In genomic region chr17:76715462-76715830, GRCh38 we compare ENCODE assay signal across 7 cellular contexts. TPM values are rescaled to one million over a fixed set of nuclear protein-coding genes. Genes with fewer than 3 reads are reported as not detected.
DNase-seq lines count a peak whose midpoint lies in the region; TF ChIP-seq lines count a peak whose summit lies in the region.
"Had no signal": no experiment of that assay in that cellular context is flagged by ENCODE, and none has a peak within 500 bp of the region (broad histone marks: within the 10 kb centered on the region; RNA-seq: fewer than 3 reads in every experiment).

No MANE protein-coding gene starts in this region.

- no peaks in the 10 kb centered on the region for H3K27me3 Mint-ChIP-seq in activated CD4-positive, alpha-beta T cell treated with anti-CD3 and anti-CD28 coated beads, Interleukin-2, amount 10 ng/mL, durations not matched to agents 7 days and 5 days

- WGBS in esophagus muscularis mucosa = 73% methylated on average over 2 of the region's 2 CpGs

- H3K4me3 Mint-ChIP-seq in activated CD4-positive, alpha-beta T cell treated with anti-CD3 and anti-CD28 coated beads, Interleukin-2, amount 10 ng/mL, durations not matched to agents 7 days and 5 days = no peak overlapping the region
- H3K4me3 Mint-ChIP-seq: H9 had no signal

- no peaks in the 10 kb centered on the region for H3K9me3 Mint-ChIP-seq in activated CD4-positive, alpha-beta T cell treated with anti-CD3 and anti-CD28 coated beads, Interleukin-2, amount 10 ng/mL, durations not matched to agents 7 days and 5 days
- H3K9me3 Mint-ChIP-seq: H9 had no signal

- H3K27ac ChIP-seq in esophagus muscularis mucosa (replicated peaks in 1 of 4) (peak overlapping the region; percentile 52 to 74 (median 68)), stomach smooth muscle (ENCODE audit: low read length) (peak overlapping the region; percentile 79)

- H3K4me1 ChIP-seq in esophagus muscularis mucosa (peaks cover 49 to 66% (median 52%) of the 10 kb centered on the region in 4 donors), stomach smooth muscle (ENCODE audit: control insufficient read depth, insufficient read depth, low read length) (peaks cover 34% of the 10 kb centered on the region)

- H3K9me3 ChIP-seq in esophagus muscularis mucosa (no peaks in the 10 kb centered on the region), stomach smooth muscle (ENCODE audit: control insufficient read depth in 2 of 2, low read length in 2 of 2) (no peaks in the 10 kb centered on the region)

- peaks cover 49 to 76% (median 73%) of the 10 kb centered on the region in 4 donors for H3K36me3 ChIP-seq in esophagus muscularis mucosa
- H3K36me3 ChIP-seq in stomach smooth muscle (ENCODE audit: control insufficient read depth in 2 of 2, insufficient read depth in 2 of 2, low read length in 2 of 2) = peaks cover 42 to 62% of the 10 kb centered on the region in 2 donors

- H3K27ac Mint-ChIP-seq in activated CD4-positive, alpha-beta T cell treated with anti-CD3 and anti-CD28 coated beads, Interleukin-2, amount 10 ng/mL, durations not matched to agents 7 days and 5 days = peak overlapping the region; percentile 77

- no peak for TF ChIP-seq EP300 in esophagus muscularis mucosa (IDR thresholded peaks at IDR 0.05)

- peaks cover 46% of the 10 kb centered on the region for H3K36me3 Mint-ChIP-seq in activated CD4-positive, alpha-beta T cell treated with anti-CD3 and anti-CD28 coated beads, Interleukin-2, amount 10 ng/mL, durations not matched to agents 7 days and 5 days (ENCODE audit: low read depth)

- no peak for TF ChIP-seq POLR2A in esophagus muscularis mucosa (IDR thresholded peaks at IDR 0.05; ENCODE audit: low read depth)

- CTCF ChIA-PET in activated CD4-positive, alpha-beta T cell treated with anti-CD3 and anti-CD28 coated beads, Interleukin-2, amount 10 ng/mL, durations not matched to agents 7 days and 5 days (lab: Charles Lee) = interaction anchor here (0.7 to 4.0 kb wide), 3 partner anchors 7 to 210 kb away, joined by 3 to 24 read pairs (median 13); no protein-coding TSS in a partner anchor

- H3K27me3 ChIP-seq in esophagus muscularis mucosa = no peaks in the 10 kb centered on the region
- no peaks in the 10 kb centered on the region for H3K27me3 ChIP-seq in stomach smooth muscle (ENCODE audit: control insufficient read depth in 1 of 2, insufficient read depth in 2 of 2, low read length in 2 of 2)

- H3K4me1 Mint-ChIP-seq in activated CD4-positive, alpha-beta T cell treated with anti-CD3 and anti-CD28 coated beads, Interleukin-2, amount 10 ng/mL, durations not matched to agents 7 days and 5 days = peaks cover 56% of the 10 kb centered on the region

- TF ChIP-seq CTCF in esophagus muscularis mucosa (IDR thresholded peaks at IDR 0.05) = no peak

- no peak overlapping the region for H3K4me3 ChIP-seq in esophagus muscularis mucosa
- no peak overlapping the region for H3K4me3 ChIP-seq in stomach smooth muscle (ENCODE audit: low read length in 2 of 2)

- intact Hi-C loops in esophagus muscularis mucosa (cut with DNase I) = loop anchor here (5.0 to 10.0 kb wide), 2 partner anchors 33 to 161 kb away; no protein-coding TSS in a partner anchor

- H3K9ac ChIP-seq in stomach smooth muscle (ENCODE audit: low read length in 2 of 2) = peak overlapping the region in 1 of 2 donors; percentile 31

- POLR2A ChIA-PET in activated CD4-positive, alpha-beta T cell treated with anti-CD3 and anti-CD28 coated beads, Interleukin-2, amount 10 ng/mL, durations not matched to agents 7 days and 5 days (lab: Charles Lee) = interaction anchor here (1.1 kb wide), 1 partner anchor 10 kb away, joined by 4 read pairs; no protein-coding TSS in a partner anchor

- DNase-seq in activated CD4-positive, alpha-beta T cell treated with anti-CD3 and anti-CD28 coated beads, Interleukin-2, amount 10 ng/mL, durations not matched to agents 7 days and 5 days = no peak
- DNase-seq in activated CD4-positive, alpha-beta T cell treated with anti-CD3 and anti-CD28 coated beads, Interleukin-2, amount 50 U/mL, for 48 hours = no peak
- DNase-seq in esophagus muscularis mucosa (ENCODE audit: extremely low spot score) = no peak
- DNase-seq in stimulated activated naive CD4-positive, alpha-beta T cell treated with Interleukin-2 at 50 U/mL for 16 hours (lab: John Stamatoyannopoulos, UW) = no peak
- no peak for DNase-seq in activated CD4-positive, CD25-positive, alpha-beta regulatory T cell treated with anti-CD3 and anti-CD28 coated beads, Interleukin-2, amount 50 U/mL, for 72 hours

RNA-seq across cellular contexts. Expression of gene MXRA7, which starts 4.7 kb away (rescaled TPM):
- total RNA-seq in activated CD4-positive, alpha-beta T cell treated with anti-CD3 and anti-CD28 coated beads, Interleukin-2, amount 10 ng/mL, durations not matched to agents 7 days and 5 days = 10 to 100 TPM; 25.7 to 27.3 TPM
- total RNA-seq in esophagus muscularis mucosa = 100 to 1,000 TPM; 405 to 422 (median 411) TPM

RNA-seq across cellular contexts. Expression of gene JMJD6, which starts 11.0 kb away (rescaled TPM):
- total RNA-seq in activated CD4-positive, alpha-beta T cell treated with anti-CD3 and anti-CD28 coated beads, Interleukin-2, amount 10 ng/mL, durations not matched to agents 7 days and 5 days = 10 to 100 TPM; 42.9 to 51.3 TPM
- 10 to 100 TPM; 29.5 to 54.5 (median 49.5) TPM for total RNA-seq in esophagus muscularis mucosa

RNA-seq across cellular contexts. Expression of gene METTL23, which starts 11.2 kb away (rescaled TPM):
- 10 to 100 TPM; 33.0 to 35.7 TPM for total RNA-seq in activated CD4-positive, alpha-beta T cell treated with anti-CD3 and anti-CD28 coated beads, Interleukin-2, amount 10 ng/mL, durations not matched to agents 7 days and 5 days
- 10 to 100 TPM; 18.3 to 29.7 (median 23.0) TPM for total RNA-seq in esophagus muscularis mucosa

RNA-seq across cellular contexts. Expression of gene SRSF2, which starts 21.7 kb away (rescaled TPM):
- total RNA-seq in activated CD4-positive, alpha-beta T cell treated with anti-CD3 and anti-CD28 coated beads, Interleukin-2, amount 10 ng/mL, durations not matched to agents 7 days and 5 days = 100 to 1,000 TPM; 398 to 443 TPM
- 100 to 1,000 TPM; 133 to 173 (median 157) TPM for total RNA-seq in esophagus muscularis mucosa

RNA-seq across cellular contexts. Expression of gene MFSD11, which starts 22.5 kb away (rescaled TPM):
- total RNA-seq in activated CD4-positive, alpha-beta T cell treated with anti-CD3 and anti-CD28 coated beads, Interleukin-2, amount 10 ng/mL, durations not matched to agents 7 days and 5 days = 10 to 100 TPM; 21.8 to 27.7 TPM
- total RNA-seq in esophagus muscularis mucosa = 10 to 100 TPM; 17.1 to 22.4 (median 18.8) TPM

Comparison
In these comparisons a context has a peak if more than half of its experiments do, and no peak if none do; other contexts are left out.
1. RNA of gene MXRA7, which starts 4.7 kb away (total RNA-seq): 405 to 422 TPM in esophagus muscularis mucosa; 25.7 to 27.3 TPM in activated CD4-positive, alpha-beta T cell treated with anti-CD3 and anti-CD28 coated beads, Interleukin-2, amount 10 ng/mL, durations not matched to agents 7 days and 5 days; every median in the first group is over 10 times any median in the second.